11 cellular contexts compared by ENCODE assay signal in genomic region chr11:47987781-47988180, GRCh38. TPM values are rescaled to one million over a fixed set of nuclear protein-coding genes. Genes with fewer than 3 reads are reported as not detected.
DNase-seq lines count a peak whose midpoint lies in the region; ATAC-seq and TF ChIP-seq lines count a peak whose summit lies in the region.
"Had no signal": no experiment of that assay in that cellular context is flagged by ENCODE, and none has a peak within 500 bp of the region (broad histone marks: within the 10 kb centered on the region; RNA-seq: fewer than 3 reads in every experiment).

No MANE protein-coding gene starts in this region.

- H3K4me3 ChIP-seq in right atrium auricular region (no peak overlapping the region), upper lobe of right lung (no peak overlapping the region)
- H3K4me3 ChIP-seq: tibial artery had no signal

- H3K9me3 Mint-ChIP-seq in memory B cell = no peaks in the 10 kb centered on the region

- H3K27ac ChIP-seq in right atrium auricular region (peak overlapping the region in 1 of 2 donors; percentile 3), upper lobe of right lung (peak overlapping the region; percentile 2)
- H3K27ac ChIP-seq: tibial artery had no signal

- H3K27me3 ChIP-seq in right atrium auricular region (no peaks in the 10 kb centered on the region), upper lobe of right lung (no peaks in the 10 kb centered on the region)
- H3K27me3 ChIP-seq: tibial artery had no signal

- DNase-seq in Right ventricle myocardium superior (no peak), right atrium auricular region (ENCODE audit: low spot score) (no peak), T-helper 17 cell (no peak), memory B cell (ENCODE audit: low spot score in 2 of 2) (no peak), upper lobe of right lung (no peak), A172 (ENCODE audit: low spot score) (no peak)
- no peak for DNase-seq in activated effector memory CD4-positive, alpha-beta T cell treated with Interleukin-2 at 50 U/mL for 16 hours
- no peak for DNase-seq in central memory CD4-positive, alpha-beta T cell
- DNase-seq: activated CD8-positive, alpha-beta memory T cell treated with anti-CD3 and anti-CD28 coated beads, Interleukin-2, amount 50 U/mL, for 4 hours; effector memory CD4-positive, alpha-beta T cell; tibial artery had no signal

- H3K36me3 ChIP-seq in right atrium auricular region (no peaks in the 10 kb centered on the region), upper lobe of right lung (no peaks in the 10 kb centered on the region)
- H3K36me3 ChIP-seq: tibial artery had no signal

- H3K4me1 Mint-ChIP-seq in T-helper 17 cell = peaks cover 42% of the 10 kb centered on the region
- peaks cover 44% of the 10 kb centered on the region for H3K4me1 Mint-ChIP-seq in memory B cell

- intact Hi-C loops in Right ventricle myocardium superior (cut with DNase I) = no loop called here
- intact Hi-C loops in upper lobe of right lung (cut with DNase I) = no loop called here

- TF ChIP-seq CTCF in right atrium auricular region (IDR thresholded peaks at IDR 0.05) (no peak), upper lobe of right lung (IDR thresholded peaks at IDR 0.05) (no peak)

- H3K36me3 Mint-ChIP-seq in T-helper 17 cell (ENCODE audit: low read depth) (no peaks in the 10 kb centered on the region), memory B cell (peaks cover 5% of the 10 kb centered on the region)

- H3K4me1 ChIP-seq in right atrium auricular region (peaks cover 0 to 28% of the 10 kb centered on the region in 2 donors), upper lobe of right lung (peaks cover 27% of the 10 kb centered on the region)

- H3K27me3 Mint-ChIP-seq in T-helper 17 cell (no peaks in the 10 kb centered on the region), memory B cell (no peaks in the 10 kb centered on the region)

- peak; percentile 2 for ATAC-seq in Right ventricle myocardium superior (ENCODE audit: poor library complexity)
- no peak for ATAC-seq in T-helper 17 cell
- peak; percentile 63 for ATAC-seq in memory B cell (ENCODE audit: low read depth)
- ATAC-seq in upper lobe of right lung = peak; percentile 27

- H3K9me3 ChIP-seq in right atrium auricular region (no peaks in the 10 kb centered on the region), T-helper 17 cell (ENCODE audit: control insufficient read depth, low read length, poor library complexity, severe bottlenecking) (no peaks in the 10 kb centered on the region), upper lobe of right lung (no peaks in the 10 kb centered on the region)
- H3K9me3 ChIP-seq: tibial artery had no signal

- H3K4me3 Mint-ChIP-seq in T-helper 17 cell = no peak overlapping the region
- H3K4me3 Mint-ChIP-seq in memory B cell = peak overlapping the region; percentile 75

- peak overlapping the region; percentile 49 for H3K27ac Mint-ChIP-seq in T-helper 17 cell
- peak overlapping the region; percentile 91 for H3K27ac Mint-ChIP-seq in memory B cell

RNA-seq across cellular contexts. Expression of gene PTPRJ, which starts 7.4 kb away (rescaled TPM):
- total RNA-seq in Right ventricle myocardium superior (6.7 TPM), right atrium auricular region (1 to 10 TPM; 3.4 to 8.0 TPM), T-helper 17 cell (10 to 100 TPM; 33.2 to 83.9 TPM), upper lobe of right lung (34.9 TPM)
- total RNA-seq in A172 (2014; rRNA removed; shearing (Covaris generic)) = 15.2 and 15.8 TPM in 2 replicates
